Comparison of ENCODE assay signal across 8 cellular contexts in the genomic region with DNA sequence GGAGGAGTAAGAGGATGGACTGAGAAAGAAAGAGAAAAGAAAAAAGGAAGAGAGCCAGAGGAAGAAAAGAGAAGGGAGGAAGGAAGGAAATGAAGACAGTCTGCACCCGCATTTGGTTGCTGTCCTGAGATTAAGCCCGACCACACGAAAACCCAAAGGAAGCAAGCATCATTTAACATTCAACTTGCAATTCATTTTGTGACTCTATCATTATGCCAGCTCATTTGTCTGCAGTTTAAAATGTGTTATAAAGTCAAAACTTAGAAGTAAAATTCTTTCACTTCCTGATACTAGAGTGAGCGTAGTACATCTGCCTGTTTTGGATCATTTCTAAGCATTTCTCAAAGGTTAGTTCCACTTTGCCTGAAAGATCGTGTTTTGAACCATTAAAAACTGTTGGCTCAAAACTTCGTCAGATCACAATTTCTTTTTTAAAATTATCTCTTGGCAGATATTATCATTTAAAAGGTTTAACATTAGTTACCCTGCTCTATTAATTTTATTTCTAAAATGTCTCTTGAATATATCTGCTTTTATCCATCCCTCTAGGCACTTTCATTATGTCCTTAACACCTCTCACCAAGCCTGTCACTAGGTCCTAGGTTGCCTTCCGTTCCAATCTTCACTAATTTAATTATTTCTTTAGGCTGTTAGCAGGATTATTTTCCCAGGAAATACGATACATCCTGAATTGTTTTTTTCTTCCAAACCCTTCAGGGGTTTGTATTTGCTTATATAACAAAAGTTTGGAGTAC.
A peak's percentile ranks its signal among the peaks of the same experiment; 100 is the strongest.
DNase-seq lines count a peak whose midpoint lies in the region; ATAC-seq and TF ChIP-seq lines count a peak whose summit lies in the region.

No MANE protein-coding gene starts in this region.

- no peaks in the 10 kb centered on the region for H4K20me1 ChIP-seq in BLaER1 treated with 17β-estradiol and CSF1 and Interleukin-3, amounts not matched to agents 10 nM and 100 nM

- H3K36me3 Mint-ChIP-seq in activated T-cell treated with anti-CD3 and anti-CD28 coated beads, Interleukin-2, amount 50 U/mL, for 72 hours (ENCODE audit: insufficient read depth in 2 of 2) = no peaks in the 10 kb centered on the region
- no peaks in the 10 kb centered on the region for H3K36me3 Mint-ChIP-seq in osteocyte (ENCODE audit: unreplicated experiment)

- H3K27me3 ChIP-seq in BLaER1 treated with 17β-estradiol and CSF1 and Interleukin-3, amounts not matched to agents 10 nM and 100 nM = no peaks in the 10 kb centered on the region

- H3K4me1 ChIP-seq in BLaER1 treated with 17β-estradiol and CSF1 and Interleukin-3, amounts not matched to agents 10 nM and 100 nM = peaks cover 63 to 96% (median 82%) of the 10 kb centered on the region in 10 experiments

- H3K27me3 Mint-ChIP-seq in activated T-cell treated with anti-CD3 and anti-CD28 coated beads, Interleukin-2, amount 50 U/mL, for 72 hours (ENCODE audit: low read depth) = peaks cover 16% of the 10 kb centered on the region
- peaks cover 6% of the 10 kb centered on the region for H3K27me3 Mint-ChIP-seq in osteocyte (ENCODE audit: unreplicated experiment)

- no peaks in the 10 kb centered on the region for H3K9me3 Mint-ChIP-seq in activated T-cell treated with anti-CD3 and anti-CD28 coated beads, Interleukin-2, amount 50 U/mL, for 72 hours
- no peaks in the 10 kb centered on the region for H3K9me3 Mint-ChIP-seq in osteocyte (ENCODE audit: unreplicated experiment)

- H3K4me2 ChIP-seq in BLaER1 treated with 17β-estradiol and CSF1 and Interleukin-3, amounts not matched to agents 10 nM and 100 nM = peak overlapping the region; percentile 73 to 92 (median 87)

- peak overlapping the region; percentile 42 to 60 (median 55) for H3K4me3 ChIP-seq in BLaER1 treated with 17β-estradiol and CSF1 and Interleukin-3, amounts not matched to agents 10 nM and 100 nM

- no peaks in the 10 kb centered on the region for H3K36me3 ChIP-seq in BLaER1 treated with 17β-estradiol and CSF1 and Interleukin-3, amounts not matched to agents 10 nM and 100 nM

- peak overlapping the region; percentile 96 for H3K27ac Mint-ChIP-seq in activated T-cell treated with anti-CD3 and anti-CD28 coated beads, Interleukin-2, amount 50 U/mL, for 72 hours
- no peak overlapping the region for H3K27ac Mint-ChIP-seq in osteocyte (ENCODE audit: unreplicated experiment)

- peak overlapping the region in 10 of 11 experiments; percentile 53 to 88 (median 74); a peak in 21 of 22 replicates for H3K27ac ChIP-seq in BLaER1 treated with 17β-estradiol and CSF1 and Interleukin-3, amounts not matched to agents 10 nM and 100 nM

- peaks cover 35% of the 10 kb centered on the region for H3K4me1 Mint-ChIP-seq in activated T-cell treated with anti-CD3 and anti-CD28 coated beads, Interleukin-2, amount 50 U/mL, for 72 hours (ENCODE audit: low read depth)
- H3K4me1 Mint-ChIP-seq in osteocyte (ENCODE audit: unreplicated experiment) = peaks cover 45% of the 10 kb centered on the region

- H3K4me3 Mint-ChIP-seq in activated T-cell treated with anti-CD3 and anti-CD28 coated beads, Interleukin-2, amount 50 U/mL, for 72 hours = peak overlapping the region; percentile 63 to 90
- H3K4me3 Mint-ChIP-seq in osteocyte (ENCODE audit: unreplicated experiment) = no peak overlapping the region

- DNase-seq in activated T-cell treated with anti-CD3 and anti-CD28 coated beads, Interleukin-2, amount 50 U/mL, for 72 hours = peak; percentile 24 to 31
- DNase-seq in DMS79 (lab: John Stamatoyannopoulos, UW) (no peak), NCI-H187 (lab: John Stamatoyannopoulos, UW) (no peak), AG20443 (ENCODE audit: low spot score) (no peak), osteocyte (ENCODE audit: extremely low spot score, unreplicated experiment) (no peak)

- TF ChIP-seq CTCF in osteocyte (IDR thresholded peaks at IDR 0.05) = no peak

- H3K9ac ChIP-seq in BLaER1 treated with 17β-estradiol and CSF1 and Interleukin-3, amounts not matched to agents 10 nM and 100 nM = peak overlapping the region; percentile 14 to 77 (median 58); a peak in 19 of 22 replicates

- no peaks in the 10 kb centered on the region for H3K9me3 ChIP-seq in BLaER1 treated with 17β-estradiol and CSF1 and Interleukin-3, amounts not matched to agents 10 nM and 100 nM (replicated peaks in 1 of 11)

- ATAC-seq in GM19043 (IDR thresholded peaks at IDR 0.05; ENCODE audit: low read depth, unreplicated experiment) (peak; percentile 78), HG03135 (IDR thresholded peaks at IDR 0.05; ENCODE audit: unreplicated experiment) (peak; percentile 77)
- ATAC-seq in activated T-cell treated with anti-CD3 and anti-CD28 coated beads, Interleukin-2, amount 50 U/mL, for 72 hours (replicated peaks in 1 of 2) = peak; percentile 75 to 85

Comparison
In these comparisons a context has a peak if more than half of its experiments do, and no peak if none do; other contexts are left out.
1. DNase-seq: peak in activated T-cell treated with anti-CD3 and anti-CD28 coated beads, Interleukin-2, amount 50 U/mL, for 72 hours (2 of 2); none in DMS79 (single experiment), NCI-H187 (0 of 2), AG20443 (single experiment) and osteocyte (single experiment).
2. Peak in every context shown above with its lines, with median percentiles within 50 percentile points of each other: ATAC-seq.